ENCODE assay signal across 8 cellular contexts in genomic region chr7:108001759-108002725, GRCh38. TPM values are rescaled to one million over a fixed set of nuclear protein-coding genes. Genes with fewer than 3 reads are reported as not detected.
A peak's percentile ranks its signal among the peaks of the same experiment; 100 is the strongest.
DNase-seq lines count a peak whose midpoint lies in the region; ATAC-seq and TF ChIP-seq lines count a peak whose summit lies in the region.

No MANE protein-coding gene starts in this region.

- RAD21 ChIA-PET in HCT116 (lab: Charles Lee; ENCODE audit: low non-redundant PET in 1 of 2, low total read pairs in 2 of 2, uncharacterized antibody in 2 of 2, unreplicated experiment in 2 of 2): no interaction called here

- peak; percentile 66 for DNase-seq in AG10803 (ENCODE audit: low read depth)
- no peak for DNase-seq in HCT116 (ENCODE audit: low read depth, low spot score)
- DNase-seq in activated T-helper 2 cell treated with anti-CD3 and anti-CD28 coated beads, Interferon-gamma antibody, Interleukin-2, Interleukin-4, amounts not matched to agents 10 μg/mL and 5 μg/mL and 100 μg/mL, durations not matched to agents 14 hours and 24 hours and 36 hours (ENCODE audit: low spot score): no peak
- DNase-seq in heart right ventricle: peak in 1 of 2 donors; percentile 35
- DNase-seq in retina: peak; percentile 88
- no peak for DNase-seq in NAMALWA (ENCODE audit: low spot score)
- no peak for DNase-seq in NCI-H187 (lab: John Stamatoyannopoulos, UW)

- H2AFZ ChIP-seq in HCT116 (ENCODE audit: low read depth, low read length, poor library complexity, severe bottlenecking): no peak overlapping the region

- no peak overlapping the region; the same call in 1 of the 2 replicates for H3K27ac ChIP-seq in HCT116 (ENCODE audit: low read depth, low read length)
- peak overlapping the region; percentile 70 to 93 (median 86) for H3K27ac ChIP-seq in heart right ventricle

- peak overlapping the region; percentile 61 for H3K9ac ChIP-seq in HCT116 (ENCODE audit: low read length)

- peak overlapping the region; percentile 94 for H3K4me2 ChIP-seq in HCT116 (ENCODE audit: low read length)

- no TSS peak for BruUV-seq in HCT116 (replicated peaks; lab: Mats Ljungman, UMichigan)

- H3K36me3 ChIP-seq in HCT116 (ENCODE audit: control insufficient read depth in 1 of 2, insufficient read depth in 2 of 2, low read length in 2 of 2): no peaks in the 10 kb centered on the region
- H3K36me3 ChIP-seq in heart right ventricle: peaks cover 0 to 20% (median 0%) of the 10 kb centered on the region in 9 donors

- WGBS in heart right ventricle, 2 donors: 1% methylated on average over 73 to 75 of the region's 75 CpGs

- no peaks in the 10 kb centered on the region for H3K9me2 ChIP-seq in HCT116 (ENCODE audit: insufficient read depth)

- POLR2A ChIA-PET in HCT116 (lab: Charles Lee): no interaction called here

- H3K27me3 ChIP-seq in HCT116 (ENCODE audit: insufficient read depth, low read length): no peaks in the 10 kb centered on the region; the same call in 1 of the 2 replicates
- peaks cover 0 to 58% (median 0%) of the 10 kb centered on the region in 7 donors for H3K27me3 ChIP-seq in heart right ventricle

- peaks cover 13% of the 10 kb centered on the region for H3K4me1 Mint-ChIP-seq in activated T-helper 2 cell treated with anti-CD3 and anti-CD28 coated beads, Interferon-gamma antibody, Interleukin-2, Interleukin-4, amounts not matched to agents 10 μg/mL and 5 μg/mL and 100 μg/mL, durations not matched to agents 14 hours and 24 hours and 36 hours (ENCODE audit: low read depth)

- H3K27ac Mint-ChIP-seq in activated T-helper 2 cell treated with anti-CD3 and anti-CD28 coated beads, Interferon-gamma antibody, Interleukin-2, Interleukin-4, amounts not matched to agents 10 μg/mL and 5 μg/mL and 100 μg/mL, durations not matched to agents 14 hours and 24 hours and 36 hours: no peak overlapping the region

- intact Hi-C loops in HCT116 (cut with micrococcal nuclease): no loop called here
- intact Hi-C loops in activated T-helper 2 cell treated with anti-CD3 and anti-CD28 coated beads, Interferon-gamma antibody, Interleukin-2, Interleukin-4, amounts not matched to agents 10 μg/mL and 5 μg/mL and 100 μg/mL, durations not matched to agents 14 hours and 24 hours and 36 hours (cut with micrococcal nuclease): loop anchor here (10.0 kb wide), 1 partner anchor 77 kb away; no protein-coding TSS in a partner anchor
- intact Hi-C loops in heart right ventricle (cut with DNase I): loop anchor here in 8 of 10 donors (2.0 to 10.0 kb wide), 8 partner anchors 29 to 145 kb away; partner anchors contain the start of gene DLD (in 1 of the 8)

- H3K9me3 ChIP-seq in HCT116 (ENCODE audit: control insufficient read depth in 1 of 2, insufficient read depth in 1 of 2, low read depth in 1 of 2, low read length in 2 of 2): no peaks in the 10 kb centered on the region
- H3K9me3 ChIP-seq in heart right ventricle: no peaks in the 10 kb centered on the region

- peak overlapping the region; percentile 73 for H3K4me3 Mint-ChIP-seq in activated T-helper 2 cell treated with anti-CD3 and anti-CD28 coated beads, Interferon-gamma antibody, Interleukin-2, Interleukin-4, amounts not matched to agents 10 μg/mL and 5 μg/mL and 100 μg/mL, durations not matched to agents 14 hours and 24 hours and 36 hours (ENCODE audit: low read depth)

- CTCF ChIA-PET in HCT116 (lab: Charles Lee): no interaction called here

- H3K9me3 Mint-ChIP-seq in activated T-helper 2 cell treated with anti-CD3 and anti-CD28 coated beads, Interferon-gamma antibody, Interleukin-2, Interleukin-4, amounts not matched to agents 10 μg/mL and 5 μg/mL and 100 μg/mL, durations not matched to agents 14 hours and 24 hours and 36 hours: no peaks in the 10 kb centered on the region

- H3K4me1 ChIP-seq in HCT116 (ENCODE audit: control insufficient read depth in 1 of 2, insufficient read depth in 2 of 2, low read length in 2 of 2): peaks cover 6 to 25% of the 10 kb centered on the region in 2 experiments; a peak in 3 of 4 replicates
- H3K4me1 ChIP-seq in heart right ventricle: peaks cover 4 to 64% (median 44%) of the 10 kb centered on the region in 9 donors

- no peak for TF ChIP-seq POLR2A in HCT116 (IDR thresholded peaks at IDR 0.05; ENCODE audit: borderline replicate concordance, extremely low read depth, insufficient read depth, insufficient read length)

- no peak for TF ChIP-seq RAD21 in HCT116 (IDR thresholded peaks at IDR 0.05; ENCODE audit: low read depth)

- no peaks in the 10 kb centered on the region for H3K36me3 Mint-ChIP-seq in activated T-helper 2 cell treated with anti-CD3 and anti-CD28 coated beads, Interferon-gamma antibody, Interleukin-2, Interleukin-4, amounts not matched to agents 10 μg/mL and 5 μg/mL and 100 μg/mL, durations not matched to agents 14 hours and 24 hours and 36 hours (ENCODE audit: low read depth)

- H3K79me2 ChIP-seq in HCT116 (ENCODE audit: insufficient read depth, low read length): no peaks in the 10 kb centered on the region

- TF ChIP-seq CTCF in AG10803 (conservative IDR thresholded peaks at IDR 0.05; ENCODE audit: low read length) (no peak), HCT116 (IDR thresholded peaks at IDR 0.05 in 2 of 3, conservative IDR thresholded peaks at IDR 0.05 in 1 of 3; ENCODE audit: borderline replicate concordance in 1 of 3, insufficient read depth in 1 of 3, low read depth in 2 of 3, low read length in 2 of 3) (no peak), heart right ventricle (IDR thresholded peaks at IDR 0.05) (no peak)

- H3K4me3 ChIP-seq in AG10803 (ENCODE audit: low read length): peak overlapping the region; percentile 84
- peak overlapping the region; percentile 66 to 78 for H3K4me3 ChIP-seq in HCT116 (replicated peaks in 1 of 2; ENCODE audit: low read depth in 1 of 2, low read length in 2 of 2)
- peak overlapping the region; percentile 52 to 88 (median 74) for H3K4me3 ChIP-seq in heart right ventricle

- peaks cover 64% of the 10 kb centered on the region for H3K27me3 Mint-ChIP-seq in activated T-helper 2 cell treated with anti-CD3 and anti-CD28 coated beads, Interferon-gamma antibody, Interleukin-2, Interleukin-4, amounts not matched to agents 10 μg/mL and 5 μg/mL and 100 μg/mL, durations not matched to agents 14 hours and 24 hours and 36 hours (ENCODE audit: low read depth)

- 0 out of 2 replicates have a peak, but pooled peaks have one; percentile 2 for ATAC-seq in HCT116
- peak; percentile 13 to 63 (median 28) for ATAC-seq in heart right ventricle
- no peak for ATAC-seq in HG02642 (IDR thresholded peaks at IDR 0.05; ENCODE audit: poor library complexity, unreplicated experiment)

- H4K20me1 ChIP-seq in HCT116 (ENCODE audit: insufficient read depth): no peaks in the 10 kb centered on the region

TF ChIP-seq in HCT116, 20 proteins besides CTCF, POLR2A, EP300 and RAD21:
- TF ChIP-seq FOSL1 (IDR thresholded peaks at IDR 0.05; ENCODE audit: low read depth) (no peak), SRF (IDR thresholded peaks at IDR 0.05; ENCODE audit: low read depth) (no peak), JUND (IDR thresholded peaks at IDR 0.05) (no peak), ELF1 (IDR thresholded peaks at IDR 0.05; ENCODE audit: borderline replicate concordance, low read depth) (no peak), TCF7L2 (IDR thresholded peaks at IDR 0.05; ENCODE audit: borderline replicate concordance, extremely low read depth, insufficient read depth, insufficient read length) (no peak), REST (IDR thresholded peaks at IDR 0.05; ENCODE audit: low read depth) (no peak), POLR2AphosphoS5 (IDR thresholded peaks at IDR 0.05; ENCODE audit: low read depth, low read length) (no peak), SP1 (IDR thresholded peaks at IDR 0.05; ENCODE audit: low read depth) (no peak)
TF ChIP-seq in HCT116: peak in this region for 0.

RNA-seq across cellular contexts. Expression of gene LAMB1, which starts 0.9 kb away (rescaled TPM):
- total RNA-seq in HCT116 (2021; ENCODE audit: unreplicated experiment): 32.0 TPM
- 32.2 and 32.7 TPM in 2 replicates for polyA plus RNA-seq in HCT116 (2012)
- total RNA-seq in activated T-helper 2 cell treated with anti-CD3 and anti-CD28 coated beads, Interferon-gamma antibody, Interleukin-2, Interleukin-4, amounts not matched to agents 10 μg/mL and 5 μg/mL and 100 μg/mL, durations not matched to agents 14 hours and 24 hours and 36 hours: 0.34 and 0.41 TPM in 2 replicates
- total RNA-seq in heart right ventricle: 10 to 100 TPM; 33.3 to 84.8 (median 52.7) TPM
- 100 to 1,000 TPM in 1 of 2 donors, 10 to 100 TPM in 1; 84.0 to 145 TPM for polyA plus RNA-seq in heart right ventricle

Comparison
In these comparisons a context has a peak if more than half of its experiments do, and no peak if none do; other contexts are left out.
1. DNase-seq: peak in AG10803 (single experiment) and retina (single experiment); none in HCT116 (single experiment), activated T-helper 2 cell treated with anti-CD3 and anti-CD28 coated beads, Interferon-gamma antibody, Interleukin-2, Interleukin-4, amounts not matched to agents 10 μg/mL and 5 μg/mL and 100 μg/mL, durations not matched to agents 14 hours and 24 hours and 36 hours (single experiment), NAMALWA (single experiment) and NCI-H187 (0 of 2).
2. RNA of gene LAMB1, which starts 0.9 kb away (total RNA-seq): 33.3 to 84.8 TPM in heart right ventricle and 32.0 TPM in HCT116 (single experiment); 0.34 to 0.41 TPM in activated T-helper 2 cell treated with anti-CD3 and anti-CD28 coated beads, Interferon-gamma antibody, Interleukin-2, Interleukin-4, amounts not matched to agents 10 μg/mL and 5 μg/mL and 100 μg/mL, durations not matched to agents 14 hours and 24 hours and 36 hours; every median in the first group is over 10 times any median in the second.
3. Peak in every context shown above with its lines, with median percentiles within 50 percentile points of each other: H3K4me3 ChIP-seq.